12 cellular contexts compared by ENCODE assay signal in the genomic region with DNA sequence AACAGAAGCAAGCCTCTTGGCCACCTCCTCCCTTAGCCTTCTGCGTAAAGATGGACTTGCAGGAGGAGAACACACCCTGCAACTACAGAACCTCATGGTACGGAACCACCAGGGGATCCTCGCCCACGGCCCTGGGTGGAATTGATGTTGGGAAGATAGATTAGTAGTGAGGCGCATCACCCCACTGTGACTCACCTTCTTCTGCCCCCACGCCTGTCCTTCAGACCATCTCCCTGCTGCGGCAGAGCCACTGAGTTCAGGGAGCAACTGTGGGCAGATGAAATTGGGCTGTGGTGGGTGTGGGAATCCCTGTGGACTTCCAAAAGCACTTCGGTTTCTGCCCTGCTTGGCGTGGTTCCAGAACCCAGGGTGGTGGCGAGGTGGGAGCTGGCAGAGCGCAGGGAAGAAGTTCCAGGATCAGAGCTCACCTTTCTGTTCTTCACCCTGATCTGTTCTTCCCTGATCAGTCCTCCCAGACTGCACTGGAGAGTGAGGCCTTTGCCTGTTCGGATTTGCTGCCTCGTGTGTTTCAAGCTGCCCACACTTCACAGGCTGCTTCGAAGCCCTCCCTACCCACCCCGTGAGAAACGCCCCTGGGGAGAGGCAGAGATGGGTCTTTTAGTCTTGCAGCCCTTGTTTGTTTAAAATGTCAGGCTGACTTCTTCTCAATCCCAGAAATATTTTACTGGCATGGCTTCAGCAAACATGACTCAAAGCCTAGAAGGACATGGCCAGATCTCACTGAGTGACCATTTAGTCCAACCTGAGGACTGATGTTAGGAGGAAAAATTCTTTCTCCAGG.
DNase-seq lines count a peak whose midpoint lies in the region; ATAC-seq and TF ChIP-seq lines count a peak whose summit lies in the region.
"Had no signal": no experiment of that assay in that cellular context is flagged by ENCODE, and none has a peak within 500 bp of the region (broad histone marks: within the 10 kb centered on the region; RNA-seq: fewer than 3 reads in every experiment).

No MANE protein-coding gene starts in this region.

- H4K20me1 ChIP-seq in mammary epithelial cell (ENCODE audit: insufficient read depth, low read length), result no peaks in the 10 kb centered on the region

- dilution Hi-C loops in mammary epithelial cell (cut with HindIII; ENCODE audit: low sequenced_read_pairs), result loop anchor here (5.0 kb wide), 1 partner anchor 49 kb away; no protein-coding TSS in a partner anchor

- H3K79me2 ChIP-seq in mammary epithelial cell (ENCODE audit: insufficient read depth, low read length), result no peaks in the 10 kb centered on the region

- in situ Hi-C loops in mammary epithelial cell (cut with MboI; ENCODE audit: low sequenced_read_pairs in 2 of 2), result no loop called here

- H3K27ac ChIP-seq in body of pancreas (peak overlapping the region in 3 of 4 donors; percentile 30 to 34 (median 30)), esophagus squamous epithelium (no peak overlapping the region), dorsolateral prefrontal cortex (no peak overlapping the region), mammary epithelial cell (ENCODE audit: insufficient read depth, low read depth, low read length) (no peak overlapping the region)

- CTCF ChIA-PET in activated CD4-positive, alpha-beta T cell treated with anti-CD3 and anti-CD28 coated beads, Interleukin-2, amount 10 ng/mL, durations not matched to agents 7 days and 5 days (lab: Charles Lee), result interaction anchor here (1.1 to 1.9 kb wide), 4 partner anchors 18 to 185 kb away, joined by 3 to 7 read pairs (median 4); a partner anchor contains a TSS
- CTCF ChIA-PET in mammary epithelial cell (lab: Charles Lee; ENCODE audit: low non-redundant PET), result no interaction called here

- no peak overlapping the region for H3K4me3 ChIP-seq in body of pancreas
- H3K4me3 ChIP-seq in esophagus squamous epithelium, result no peak overlapping the region
- H3K4me3 ChIP-seq in dorsolateral prefrontal cortex, result no peak overlapping the region
- H3K4me3 ChIP-seq in mammary epithelial cell (replicated peaks in 1 of 3; ENCODE audit: insufficient read depth in 1 of 3, low read depth in 2 of 3, low read length in 3 of 3), result no peak overlapping the region

- no TSS peak for BruUV-seq in mammary epithelial cell (replicated peaks; lab: Mats Ljungman, UMichigan)

- no peak for TF ChIP-seq POLR2A in body of pancreas (IDR thresholded peaks at IDR 0.05)
- no peak for TF ChIP-seq POLR2A in esophagus squamous epithelium (IDR thresholded peaks at IDR 0.05)

- peak; percentile 9 for ATAC-seq in body of pancreas
- ATAC-seq in omental fat pad (ENCODE audit: low FRiP score), result peak; percentile 72

- TF ChIP-seq CTCF in body of pancreas (IDR thresholded peaks at IDR 0.05) (no peak), omental fat pad (IDR thresholded peaks at IDR 0.05) (no peak), esophagus squamous epithelium (IDR thresholded peaks at IDR 0.05) (no peak), dorsolateral prefrontal cortex (IDR thresholded peaks at IDR 0.05 in 54 of 56, conservative IDR thresholded peaks at IDR 0.05 in 2 of 56; ENCODE audit: low read depth in 1 of 56, partially characterized antibody in 56 of 56) (no peak), mammary epithelial cell (conservative IDR thresholded peaks at IDR 0.05 in 1 of 2, IDR thresholded peaks at IDR 0.05 in 1 of 2; ENCODE audit: extremely low read depth in 1 of 2, insufficient read depth in 1 of 2, low read depth in 1 of 2, low read length in 2 of 2) (no peak)

- peaks cover under 1% of the 10 kb centered on the region for H3K36me3 Mint-ChIP-seq in activated CD4-positive, alpha-beta T cell treated with anti-CD3 and anti-CD28 coated beads, Interleukin-2, amount 10 ng/mL, durations not matched to agents 7 days and 5 days (ENCODE audit: low read depth)

- H3K27ac Mint-ChIP-seq in activated CD4-positive, alpha-beta T cell treated with anti-CD3 and anti-CD28 coated beads, Interleukin-2, amount 10 ng/mL, durations not matched to agents 7 days and 5 days, result peak overlapping the region; percentile 33
- H3K27ac Mint-ChIP-seq: activated T-helper 2 cell treated with anti-CD3 and anti-CD28 coated beads, Interferon-gamma antibody, Interleukin-2, Interleukin-4, amounts not matched to agents 10 μg/mL and 5 μg/mL and 100 μg/mL, durations not matched to agents 14 hours and 24 hours and 36 hours; endodermal cell had no signal

- no peak for DNase-seq in activated CD4-positive, alpha-beta T cell treated with anti-CD3 and anti-CD28 coated beads, Interleukin-2, amount 10 ng/mL, durations not matched to agents 7 days and 5 days
- no peak for DNase-seq in activated CD4-positive, alpha-beta T cell treated with anti-CD3 and anti-CD28 coated beads for 1 hour
- DNase-seq in GM03348 (ENCODE audit: low spot score) (peak; percentile 58), body of pancreas (no peak), omental fat pad (ENCODE audit: low spot score) (no peak), esophagus squamous epithelium (lab: John Stamatoyannopoulos, UW) (no peak), dorsolateral prefrontal cortex (no peak), mammary epithelial cell (no peak)
- DNase-seq: DMS79, endodermal cell, islet precursor cell had no signal

- H2AFZ ChIP-seq in mammary epithelial cell (ENCODE audit: low read depth, low read length), result no peak overlapping the region

- peaks cover 28% of the 10 kb centered on the region for H3K4me1 ChIP-seq in body of pancreas
- peaks cover 0 to 17% (median 7%) of the 10 kb centered on the region in 3 donors for H3K4me1 ChIP-seq in esophagus squamous epithelium
- H3K4me1 ChIP-seq in mammary epithelial cell (ENCODE audit: insufficient read depth, low read length), result no peaks in the 10 kb centered on the region

- no peak overlapping the region for H3K4me3 Mint-ChIP-seq in activated CD4-positive, alpha-beta T cell treated with anti-CD3 and anti-CD28 coated beads, Interleukin-2, amount 10 ng/mL, durations not matched to agents 7 days and 5 days
- H3K4me3 Mint-ChIP-seq: endodermal cell had no signal

- H3K9me3 Mint-ChIP-seq in activated CD4-positive, alpha-beta T cell treated with anti-CD3 and anti-CD28 coated beads, Interleukin-2, amount 10 ng/mL, durations not matched to agents 7 days and 5 days, result no peaks in the 10 kb centered on the region
- H3K9me3 Mint-ChIP-seq: activated T-helper 2 cell treated with anti-CD3 and anti-CD28 coated beads, Interferon-gamma antibody, Interleukin-2, Interleukin-4, amounts not matched to agents 10 μg/mL and 5 μg/mL and 100 μg/mL, durations not matched to agents 14 hours and 24 hours and 36 hours; endodermal cell had no signal

- 51 to 62% methylated on average over 12 to 15 of the region's 16 CpGs for WGBS in body of pancreas, 2 donors
- WGBS in esophagus squamous epithelium, 2 donors, result 48 to 64% methylated on average over 5 to 13 of the region's 16 CpGs
- WGBS in mammary epithelial cell (ENCODE audit: low coverage, missing lambda C conversion rate), result 44% methylated on average over 11 of the region's 16 CpGs

- H3K9ac ChIP-seq in mammary epithelial cell (ENCODE audit: insufficient read depth, low read length), result no peak overlapping the region

- intact Hi-C loops in body of pancreas (cut with DNase I) (no loop called here), esophagus squamous epithelium (cut with DNase I) (no loop called here), dorsolateral prefrontal cortex (cut with DNase I) (no loop called here), mammary epithelial cell (cut with micrococcal nuclease) (no loop called here)

- H3K9me3 ChIP-seq in body of pancreas, result no peaks in the 10 kb centered on the region
- H3K9me3 ChIP-seq in esophagus squamous epithelium, result no peaks in the 10 kb centered on the region
- H3K9me3 ChIP-seq in mammary epithelial cell (replicated peaks; ENCODE audit: insufficient read depth, low read length), result no peaks in the 10 kb centered on the region

- POLR2A ChIA-PET in activated CD4-positive, alpha-beta T cell treated with anti-CD3 and anti-CD28 coated beads, Interleukin-2, amount 10 ng/mL, durations not matched to agents 7 days and 5 days (lab: Charles Lee), result no interaction called here

- peaks cover 57% of the 10 kb centered on the region for H3K4me1 Mint-ChIP-seq in activated CD4-positive, alpha-beta T cell treated with anti-CD3 and anti-CD28 coated beads, Interleukin-2, amount 10 ng/mL, durations not matched to agents 7 days and 5 days

- no peaks in the 10 kb centered on the region for H3K27me3 ChIP-seq in body of pancreas
- H3K27me3 ChIP-seq in esophagus squamous epithelium, result peaks cover 0 to 6% (median 0%) of the 10 kb centered on the region in 4 donors
- H3K27me3 ChIP-seq in dorsolateral prefrontal cortex, result peaks cover 0 to 13% (median 0%) of the 10 kb centered on the region in 45 donors
- no peaks in the 10 kb centered on the region for H3K27me3 ChIP-seq in mammary epithelial cell (ENCODE audit: insufficient read depth, low read length)

- peaks cover 2% of the 10 kb centered on the region for H3K27me3 Mint-ChIP-seq in activated CD4-positive, alpha-beta T cell treated with anti-CD3 and anti-CD28 coated beads, Interleukin-2, amount 10 ng/mL, durations not matched to agents 7 days and 5 days

- H3K4me2 ChIP-seq in mammary epithelial cell (ENCODE audit: insufficient read depth, low read depth, low read length), result no peak overlapping the region

- H3K36me3 ChIP-seq in body of pancreas (replicated peaks in 1 of 2; ENCODE audit: insufficient read depth in 1 of 2, low read depth in 2 of 2) (no peaks in the 10 kb centered on the region), esophagus squamous epithelium (no peaks in the 10 kb centered on the region), mammary epithelial cell (ENCODE audit: insufficient read depth, low read length) (no peaks in the 10 kb centered on the region)

Comparison
In these comparisons a context has a peak if more than half of its experiments do, and no peak if none do; other contexts are left out.
1. H3K27ac ChIP-seq: peak in body of pancreas (3 of 4); none in esophagus squamous epithelium (0 of 4), dorsolateral prefrontal cortex (0 of 59) and mammary epithelial cell (single experiment).